In the genomic region with DNA sequence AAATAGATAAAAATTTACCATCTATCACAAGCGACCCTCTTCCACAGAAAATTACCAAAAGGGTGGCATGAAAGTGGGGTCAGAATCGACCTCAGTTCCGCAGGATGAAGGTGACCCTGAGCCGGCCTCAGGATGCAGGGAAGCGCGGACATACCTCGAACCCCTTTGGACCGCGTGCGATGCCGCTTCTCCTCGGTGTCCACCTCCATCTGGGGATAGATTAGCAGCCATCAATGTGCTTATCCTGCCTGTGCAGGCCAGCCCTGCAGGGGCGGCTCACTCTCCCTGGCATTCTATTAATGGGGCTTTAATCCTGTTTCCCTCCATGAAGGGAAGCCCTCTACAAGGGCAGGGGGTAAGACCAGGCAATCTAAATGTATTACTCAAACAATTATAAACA, we compare ENCODE assay signal across 16 cellular contexts.
DNase-seq lines count a peak whose midpoint lies in the region; TF ChIP-seq lines count a peak whose summit lies in the region.
"Had no signal": no experiment of that assay in that cellular context is flagged by ENCODE, and none has a peak within 500 bp of the region (broad histone marks: within the 10 kb centered on the region; RNA-seq: fewer than 3 reads in every experiment).

No MANE protein-coding gene starts in this region.

- H3K4me3 Mint-ChIP-seq in mesothelial cell of epicardium, result no peak overlapping the region
- H3K4me3 Mint-ChIP-seq: CD14-positive monocyte; CD4-positive, alpha-beta memory T cell; GM23338 had no signal

- WGBS in sigmoid colon, 2 donors, result 92 to 95% methylated on average over 13 of the region's 13 CpGs

- no peaks in the 10 kb centered on the region for H3K36me3 Mint-ChIP-seq in mesothelial cell of epicardium
- H3K36me3 Mint-ChIP-seq: CD14-positive monocyte; CD4-positive, alpha-beta memory T cell had no signal

- H3K27me3 Mint-ChIP-seq in mesothelial cell of epicardium (ENCODE audit: low read depth), result peaks cover 43% of the 10 kb centered on the region

- peaks cover 0 to 13% (median 2%) of the 10 kb centered on the region in 11 experiments; a peak in 13 of 22 replicates for H3K9me3 ChIP-seq in BLaER1 treated with 17β-estradiol and CSF1 and Interleukin-3, amounts not matched to agents 10 nM and 100 nM (replicated peaks in 1 of 11)
- H3K9me3 ChIP-seq in WERI-Rb-1 (ENCODE audit: severe bottlenecking) (no peaks in the 10 kb centered on the region), sigmoid colon (peaks cover 0 to 5% (median 0%) of the 10 kb centered on the region in 4 donors)
- H3K9me3 ChIP-seq: BE2C had no signal

- DNase-seq in NCI-H2171 treated with DMSO at 0.1 percent for 48 hours (lab: John Stamatoyannopoulos, UW) (peak; percentile 46), NCI-H2171 (lab: John Stamatoyannopoulos, UW) (no peak), WERI-Rb-1 (peak; percentile 72), sigmoid colon (peak; percentile 29), NCI-H748 (lab: John Stamatoyannopoulos, UW; ENCODE audit: unreplicated experiment) (no peak), mesothelial cell of epicardium (ENCODE audit: low spot score in 2 of 2, unreplicated experiment in 2 of 2) (no peak)
- DNase-seq: ACHN; BE2C; CD4-positive, alpha-beta memory T cell; DMS79; GDM1; HCEC 1CT had no signal

- H3K27ac ChIP-seq in BLaER1 treated with 17β-estradiol and CSF1 and Interleukin-3, amounts not matched to agents 10 nM and 100 nM, result no peak overlapping the region
- H3K27ac ChIP-seq in WERI-Rb-1 (no peak overlapping the region), sigmoid colon (no peak overlapping the region)
- H3K27ac ChIP-seq: HL-60 had no signal

- intact Hi-C loops in sigmoid colon (cut with DNase I), result no loop called here

- no peaks in the 10 kb centered on the region for H3K36me3 ChIP-seq in BLaER1 treated with 17β-estradiol and CSF1 and Interleukin-3, amounts not matched to agents 10 nM and 100 nM
- H3K36me3 ChIP-seq in WERI-Rb-1, result no peaks in the 10 kb centered on the region
- H3K36me3 ChIP-seq in sigmoid colon, result no peaks in the 10 kb centered on the region

- H3K27ac Mint-ChIP-seq in mesothelial cell of epicardium, result no peak overlapping the region
- H3K27ac Mint-ChIP-seq: CD14-positive monocyte; CD4-positive, alpha-beta memory T cell; GM23338 had no signal

- no peak for TF ChIP-seq POLR2A in sigmoid colon (IDR thresholded peaks at IDR 0.05)

- no peak for TF ChIP-seq CTCF in WERI-Rb-1 (IDR thresholded peaks at IDR 0.05; ENCODE audit: low read depth, low read length)
- no peak for TF ChIP-seq CTCF in sigmoid colon (IDR thresholded peaks at IDR 0.05)
- TF ChIP-seq CTCF in mesothelial cell of epicardium (IDR thresholded peaks at IDR 0.05; ENCODE audit: unreplicated experiment), result no peak

- H4K20me1 ChIP-seq in BLaER1 treated with 17β-estradiol and CSF1 and Interleukin-3, amounts not matched to agents 10 nM and 100 nM, result no peaks in the 10 kb centered on the region; a peak in 2 of 22 replicates

- peaks cover 14% of the 10 kb centered on the region for H3K4me1 Mint-ChIP-seq in mesothelial cell of epicardium
- H3K4me1 Mint-ChIP-seq: CD14-positive monocyte; CD4-positive, alpha-beta memory T cell had no signal

- no peak overlapping the region for H3K9ac ChIP-seq in BLaER1 treated with 17β-estradiol and CSF1 and Interleukin-3, amounts not matched to agents 10 nM and 100 nM

- H3K4me1 ChIP-seq in BLaER1 treated with 17β-estradiol and CSF1 and Interleukin-3, amounts not matched to agents 10 nM and 100 nM, result peaks cover 0 to 33% (median 21%) of the 10 kb centered on the region in 10 experiments; a peak in 17 of 20 replicates
- no peaks in the 10 kb centered on the region for H3K4me1 ChIP-seq in sigmoid colon
- H3K4me1 ChIP-seq: BE2C had no signal

- peaks cover 0 to 27% (median 0%) of the 10 kb centered on the region in 11 experiments; a peak in 8 of 22 replicates for H3K27me3 ChIP-seq in BLaER1 treated with 17β-estradiol and CSF1 and Interleukin-3, amounts not matched to agents 10 nM and 100 nM
- no peaks in the 10 kb centered on the region for H3K27me3 ChIP-seq in WERI-Rb-1 (ENCODE audit: insufficient read depth, low read depth, severe bottlenecking)
- H3K27me3 ChIP-seq in sigmoid colon, result no peaks in the 10 kb centered on the region
- H3K27me3 ChIP-seq: BE2C had no signal

- peak overlapping the region in 9 of 11 experiments; percentile 45 to 81 (median 71); a peak in 18 of 22 replicates for H3K4me2 ChIP-seq in BLaER1 treated with 17β-estradiol and CSF1 and Interleukin-3, amounts not matched to agents 10 nM and 100 nM
- H3K4me2 ChIP-seq: GM23338 had no signal

- H3K4me3 ChIP-seq in BLaER1 treated with 17β-estradiol and CSF1 and Interleukin-3, amounts not matched to agents 10 nM and 100 nM, result no peak overlapping the region
- H3K4me3 ChIP-seq in WERI-Rb-1 (ENCODE audit: low read depth, low read length) (peak overlapping the region; percentile 20), sigmoid colon (no peak overlapping the region)
- H3K4me3 ChIP-seq: GM23338 had no signal

- no peak for TF ChIP-seq EP300 in sigmoid colon (IDR thresholded peaks at IDR 0.05)

- H3K9me3 Mint-ChIP-seq in mesothelial cell of epicardium, result peaks cover 5% of the 10 kb centered on the region

Comparison
In these comparisons a context has a peak if more than half of its experiments do, and no peak if none do; other contexts are left out.
1. DNase-seq: peak in NCI-H2171 treated with DMSO at 0.1 percent for 48 hours (single experiment), WERI-Rb-1 (single experiment) and sigmoid colon (single experiment); none in NCI-H2171 (single experiment), NCI-H748 (single experiment) and mesothelial cell of epicardium (0 of 2).